Comparison of ENCODE assay signal across 7 cellular contexts in genomic region chr21:38661296-38662223, GRCh38.
DNase-seq lines count a peak whose midpoint lies in the region; ATAC-seq and TF ChIP-seq lines count a peak whose summit lies in the region.

No MANE protein-coding gene starts in this region.

- H3K4me1 ChIP-seq in parathyroid adenoma (no peaks in the 10 kb centered on the region), PC-9 (replicated peaks; ENCODE audit: insufficient read depth) (no peaks in the 10 kb centered on the region)

- CTCF ChIA-PET in HEK293T (lab: Yijun Ruan, JAX) (no interaction called here), PC-9 (lab: Charles Lee) (no interaction called here)

- H3K4me3 ChIP-seq in WERI-Rb-1 (ENCODE audit: low read depth, low read length) = peak overlapping the region; percentile 49
- H3K4me3 ChIP-seq in parathyroid adenoma (ENCODE audit: low read depth, low read length) = peak overlapping the region; percentile 42
- no peak overlapping the region for H3K4me3 ChIP-seq in PC-9

- no peaks in the 10 kb centered on the region for H3F3A ChIP-seq in PC-9 (ENCODE audit: insufficient read depth, low read depth)

- no peak overlapping the region for H3K27ac ChIP-seq in WERI-Rb-1
- H3K27ac ChIP-seq in parathyroid adenoma = no peak overlapping the region
- H3K27ac ChIP-seq in PC-9 = no peak overlapping the region

- H3K27me3 ChIP-seq in WERI-Rb-1 (ENCODE audit: insufficient read depth, low read depth, severe bottlenecking) (peaks cover 14% of the 10 kb centered on the region), parathyroid adenoma (ENCODE audit: control insufficient read depth, insufficient read depth, low read length) (peaks cover 9% of the 10 kb centered on the region), PC-9 (ENCODE audit: insufficient read depth, low read depth) (peaks cover 65% of the 10 kb centered on the region)

- H2AFZ ChIP-seq in parathyroid adenoma (no peak overlapping the region), PC-9 (no peak overlapping the region)

- H3K9me3 ChIP-seq in WERI-Rb-1 (ENCODE audit: severe bottlenecking) = peaks cover 6% of the 10 kb centered on the region
- H3K9me3 ChIP-seq in parathyroid adenoma (ENCODE audit: control insufficient read depth, low read length) = no peaks in the 10 kb centered on the region
- H3K9me3 ChIP-seq in PC-9 (ENCODE audit: insufficient read depth, low read depth) = no peaks in the 10 kb centered on the region

- no peaks in the 10 kb centered on the region for H3K79me2 ChIP-seq in parathyroid adenoma
- H3K79me2 ChIP-seq in PC-9 (ENCODE audit: low read depth) = no peaks in the 10 kb centered on the region

- intact Hi-C loops in PC-9 (cut with micrococcal nuclease; ENCODE audit: unreplicated experiment) = no loop called here

- TF ChIP-seq CTCF in WERI-Rb-1 (IDR thresholded peaks at IDR 0.05; ENCODE audit: low read depth, low read length) = no peak
- no peak for TF ChIP-seq CTCF in parathyroid adenoma (IDR thresholded peaks at IDR 0.05)
- TF ChIP-seq CTCF in PC-9 (conservative IDR thresholded peaks at IDR 0.05) = no peak

- H3K36me3 ChIP-seq in WERI-Rb-1 (no peaks in the 10 kb centered on the region), parathyroid adenoma (ENCODE audit: control insufficient read depth, insufficient read depth, low read length) (no peaks in the 10 kb centered on the region), PC-9 (ENCODE audit: low read depth) (no peaks in the 10 kb centered on the region)

- no peak overlapping the region for H3K9ac ChIP-seq in parathyroid adenoma

- ATAC-seq in GM21526 (IDR thresholded peaks at IDR 0.05; ENCODE audit: low FRiP score, unreplicated experiment) = no peak
- no peak for ATAC-seq in HG02642 (IDR thresholded peaks at IDR 0.05; ENCODE audit: poor library complexity, unreplicated experiment)

- no TSS peak for BruUV-seq in PC-9 (replicated peaks; lab: Mats Ljungman, UMichigan)

- H3K4me2 ChIP-seq in parathyroid adenoma (ENCODE audit: low read length) = peak overlapping the region; percentile 64
- H3K4me2 ChIP-seq in PC-9 = no peak overlapping the region

- no peaks in the 10 kb centered on the region for H3K9me2 ChIP-seq in PC-9 (ENCODE audit: insufficient read depth)

- no peaks in the 10 kb centered on the region for H4K20me1 ChIP-seq in PC-9 (ENCODE audit: insufficient read depth)

- POLR2A ChIA-PET in HEK293T (lab: Yijun Ruan, JAX) (no interaction called here), PC-9 (lab: Charles Lee; ENCODE audit: unreplicated experiment) (no interaction called here)

- peak; percentile 18 for DNase-seq in HEK293T (ENCODE audit: extremely low spot score)
- peak; percentile 16 for DNase-seq in WERI-Rb-1
- DNase-seq in foreskin melanocyte = peak; percentile 54
- DNase-seq in PC-9 = no peak

TF ChIP-seq in HEK293T, 16 proteins besides CTCF, POLR2A, EP300 and RAD21:
- TF ChIP-seq SUZ12 (IDR thresholded peaks at IDR 0.05) (no peak), ARNT (IDR thresholded peaks at IDR 0.05) (no peak), PKNOX1 (IDR thresholded peaks at IDR 0.05) (no peak), FOXM1 (IDR thresholded peaks at IDR 0.05; ENCODE audit: borderline replicate concordance) (no peak), FOXK2 (IDR thresholded peaks at IDR 0.05) (no peak), NFRKB (IDR thresholded peaks at IDR 0.05) (no peak), CTBP1 (IDR thresholded peaks at IDR 0.05; ENCODE audit: borderline replicate concordance) (no peak), BHLHE40 (IDR thresholded peaks at IDR 0.05; ENCODE audit: borderline replicate concordance) (no peak), SP1 (IDR thresholded peaks at IDR 0.05) (no peak), FOXA1 (IDR thresholded peaks at IDR 0.05) (no peak), ELF4 (IDR thresholded peaks at IDR 0.05) (no peak), LEF1 (IDR thresholded peaks at IDR 0.05; ENCODE audit: borderline replicate concordance) (no peak), TARDBP (IDR thresholded peaks at IDR 0.05) (no peak), L3MBTL2 (conservative IDR thresholded peaks at IDR 0.05) (no peak), HDGF (IDR thresholded peaks at IDR 0.05; ENCODE audit: borderline replicate concordance) (no peak), ZNF384 (IDR thresholded peaks at IDR 0.05) (no peak)

Comparison
In these comparisons a context has a peak if more than half of its experiments do, and no peak if none do; other contexts are left out.
1. DNase-seq: peak in HEK293T (single experiment), WERI-Rb-1 (single experiment) and foreskin melanocyte (single experiment); none in PC-9 (0 of 2).